In genomic region chr2:149743842-149744468, GRCh38 we compare ENCODE assay signal across 1 cellular context.
TF ChIP-seq lines count a peak whose summit lies in the region.

No MANE protein-coding gene starts in this region.

TF ChIP-seq in IMR-90, 13 proteins besides CTCF, POLR2A, EP300 and RAD21 (continued from another document):
- TF ChIP-seq ELK1 (IDR thresholded peaks at IDR 0.05; ENCODE audit: borderline replicate concordance, low read depth, low read length) (no peak), MAFK (IDR thresholded peaks at IDR 0.05; ENCODE audit: low read depth, low read length) (no peak)
